In genomic region chr13:48448963-48449614, GRCh38 we compare ENCODE assay signal across 12 cellular contexts. TPM values are rescaled to one million over a fixed set of nuclear protein-coding genes. Genes with fewer than 3 reads are reported as not detected.
DNase-seq lines count a peak whose midpoint lies in the region; ATAC-seq, FAIRE-seq and TF ChIP-seq lines count a peak whose summit lies in the region.
"Had no signal": no experiment of that assay in that cellular context is flagged by ENCODE, and none has a peak within 500 bp of the region (broad histone marks: within the 10 kb centered on the region; RNA-seq: fewer than 3 reads in every experiment).

No MANE protein-coding gene starts in this region.

- CTCF ChIA-PET in AG04450 (lab: Charles Lee), result no interaction called here

- H3K36me3 ChIP-seq in kidney (ENCODE audit: control insufficient read depth in 1 of 2, insufficient read depth in 2 of 2, low read length in 2 of 2), result no peaks in the 10 kb centered on the region
- H3K36me3 ChIP-seq: pancreas had no signal

- no peaks in the 10 kb centered on the region for H3K27me3 ChIP-seq in AG04450 (ENCODE audit: control insufficient read depth, insufficient read depth, low read length)
- H3K27me3 ChIP-seq: pancreas, stomach had no signal

- FAIRE-seq in kidney (lab: Jason Lieb, UNC), result peak; percentile 37
- FAIRE-seq: pancreas had no signal

- H3K9ac ChIP-seq in kidney (ENCODE audit: low read length in 2 of 2), result no peak overlapping the region

- POLR2A ChIA-PET in AG04450 (lab: Yijun Ruan, JAX), result no interaction called here

- H3K27ac ChIP-seq in AG04450 (ENCODE audit: low read depth, low read length), result no peak overlapping the region
- H3K27ac ChIP-seq in kidney (ENCODE audit: low read depth in 2 of 2, low read length in 2 of 2), result no peak overlapping the region
- H3K27ac ChIP-seq: pancreas had no signal

- ATAC-seq in GM21526 (IDR thresholded peaks at IDR 0.05; ENCODE audit: low FRiP score, unreplicated experiment), result no peak
- no peak for ATAC-seq in HG03095 (IDR thresholded peaks at IDR 0.05; ENCODE audit: unreplicated experiment)
- no peak for ATAC-seq in HG03354 (IDR thresholded peaks at IDR 0.05; ENCODE audit: poor library complexity, severe bottlenecking, unreplicated experiment)

- H3K9me3 ChIP-seq in AG04450 (ENCODE audit: control insufficient read depth, insufficient read depth, low read length) (no peaks in the 10 kb centered on the region), kidney (ENCODE audit: control insufficient read depth in 1 of 2, low read length in 2 of 2) (peaks cover 0 to 4% of the 10 kb centered on the region in 2 donors)
- H3K9me3 ChIP-seq: pancreas had no signal

- H3K4me3 ChIP-seq in AG04450 (ENCODE audit: low read depth, low read length), result no peak overlapping the region
- H3K4me3 ChIP-seq in kidney (ENCODE audit: low read length in 2 of 2), result no peak overlapping the region
- H3K4me3 ChIP-seq: pancreas, stomach had no signal

- intact Hi-C loops in kidney (cut with DNase I), result no loop called here

- no peaks in the 10 kb centered on the region for H3K4me1 ChIP-seq in kidney (ENCODE audit: control insufficient read depth in 1 of 2, insufficient read depth in 1 of 2, low read depth in 1 of 2, low read length in 2 of 2)
- H3K4me1 ChIP-seq: pancreas had no signal

- TF ChIP-seq CTCF in AG04450 (IDR thresholded peaks at IDR 0.05; ENCODE audit: low read depth, low read length) (no peak), kidney (IDR thresholded peaks at IDR 0.05; ENCODE audit: borderline replicate concordance, extremely low read depth, insufficient read depth) (no peak)

- DNase-seq in AG04450 (ENCODE audit: low read depth, low spot score) (peak; percentile 11), HCEC 1CT (peak; percentile 80), amniotic stem cell (lab: John Stamatoyannopoulos, UW) (peak; percentile 52), kidney (no peak)
- DNase-seq in stimulated activated CD4-positive, alpha-beta T cell treated with anti-CD3 and anti-CD28 coated beads, Interleukin-12 subunit alpha, Interleukin-12 subunit beta, amount 100 ng/mL, for 4 hours, result no peak
- DNase-seq: activated CD4-positive, alpha-beta T cell treated with anti-CD3 and anti-CD28 coated beads, Interleukin-2, amount 50 U/mL, for 1 hour; NCI-H774; pancreas; stomach had no signal

RNA-seq across cellular contexts. Expression of gene LPAR6, which starts 36.2 kb away (rescaled TPM):
- 5.2 and 10.5 TPM in 2 replicates for polyA plus RNA-seq in AG04450 (2011; rRNA removed)
- polyA minus RNA-seq in AG04450 (2011; rRNA and poly(A)+ RNA removed), result 1.1 and 2.7 TPM in 2 replicates
- 45.1 TPM for total RNA-seq in kidney
- polyA plus RNA-seq in kidney (ENCODE audit: insufficient read depth, low read depth, low replicate concordance), result 29.3 TPM

Comparison
In these comparisons a context has a peak if more than half of its experiments do, and no peak if none do; other contexts are left out.
1. DNase-seq: peak in AG04450 (single experiment), HCEC 1CT (single experiment) and amniotic stem cell (single experiment); none in kidney (single experiment) and stimulated activated CD4-positive, alpha-beta T cell treated with anti-CD3 and anti-CD28 coated beads, Interleukin-12 subunit alpha, Interleukin-12 subunit beta, amount 100 ng/mL, for 4 hours (single experiment).